In the genomic region with DNA sequence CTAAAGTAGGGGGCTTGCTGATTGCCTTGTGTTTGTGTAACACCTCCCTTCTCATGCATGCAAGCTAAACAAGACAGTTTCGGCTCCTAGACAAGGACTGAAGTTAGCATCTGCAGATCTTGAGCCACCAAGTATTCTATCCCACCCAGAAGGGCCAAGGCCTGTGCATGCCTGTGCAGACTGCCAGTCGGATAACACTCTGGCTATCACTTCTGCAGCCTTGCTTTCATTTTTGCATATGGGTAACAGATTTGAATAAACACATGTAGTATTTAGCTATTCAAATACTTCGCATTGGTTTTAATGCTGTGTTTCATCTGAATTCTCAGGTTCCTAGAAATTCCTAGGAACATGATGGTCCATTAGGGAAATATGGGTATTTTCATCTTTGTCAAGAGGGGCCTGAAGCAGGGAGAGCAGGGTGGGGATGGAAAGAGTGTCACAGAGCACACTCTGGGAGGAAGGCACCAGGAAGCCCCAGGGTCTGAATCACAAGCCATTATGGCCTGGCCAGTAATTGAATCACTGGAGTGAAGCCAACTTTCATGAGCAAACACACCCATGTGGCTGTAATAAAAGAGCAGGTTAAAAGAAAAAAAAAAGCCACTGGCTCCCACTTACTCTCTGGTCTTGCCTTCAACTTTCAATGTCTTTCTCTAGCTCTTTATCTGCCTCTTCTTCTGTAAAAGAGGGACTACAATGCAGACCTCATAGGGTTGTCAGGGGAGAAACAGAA, we compare ENCODE assay signal across 8 cellular contexts. TPM values are rescaled to one million over a fixed set of nuclear protein-coding genes. Genes with fewer than 3 reads are reported as not detected.
DNase-seq lines count a peak whose midpoint lies in the region; ATAC-seq and TF ChIP-seq lines count a peak whose summit lies in the region.

No MANE protein-coding gene starts in this region.

- H3K4me2 ChIP-seq in Karpas-422 (ENCODE audit: low read depth, low read length, poor library complexity, severe bottlenecking), result peak overlapping the region; percentile 48

- TF ChIP-seq CTCF in RWPE2 (IDR thresholded peaks at IDR 0.05; ENCODE audit: poor library complexity, severe bottlenecking) (no peak), gastroesophageal sphincter (IDR thresholded peaks at IDR 0.05) (no peak)

- WGBS in gastroesophageal sphincter (ENCODE audit: low coverage in 1 of 2), 2 donors, result 56 to 92% methylated on average over 2 of the region's 3 CpGs

- no peaks in the 10 kb centered on the region for H3K27me3 ChIP-seq in Karpas-422 (ENCODE audit: low read length)
- H3K27me3 ChIP-seq in RWPE2 (ENCODE audit: insufficient read depth, poor library complexity, severe bottlenecking), result no peaks in the 10 kb centered on the region
- no peaks in the 10 kb centered on the region for H3K27me3 ChIP-seq in gastroesophageal sphincter

- peaks cover 31% of the 10 kb centered on the region for H3K4me1 ChIP-seq in Karpas-422 (ENCODE audit: low read length)
- peaks cover 60% of the 10 kb centered on the region for H3K4me1 ChIP-seq in RWPE2 (ENCODE audit: insufficient read depth, poor library complexity, severe bottlenecking)
- peaks cover 3 to 80% (median 9%) of the 10 kb centered on the region in 3 donors for H3K4me1 ChIP-seq in gastroesophageal sphincter

- H3K27ac ChIP-seq in Karpas-422 (ENCODE audit: low read length) (peak overlapping the region; percentile 55), RWPE2 (ENCODE audit: poor library complexity, severe bottlenecking) (peak overlapping the region; percentile 63), gastroesophageal sphincter (no peak overlapping the region)

- H3K4me3 ChIP-seq in Karpas-422 (ENCODE audit: low read length) (no peak overlapping the region), RWPE2 (ENCODE audit: severe bottlenecking) (no peak overlapping the region), gastroesophageal sphincter (no peak overlapping the region)

- H3K9ac ChIP-seq in Karpas-422 (ENCODE audit: low read length), result no peak overlapping the region; the same call in 1 of the 2 replicates

- H3K79me2 ChIP-seq in Karpas-422 (ENCODE audit: low read length), result no peaks in the 10 kb centered on the region

- no peak for TF ChIP-seq EP300 in gastroesophageal sphincter (IDR thresholded peaks at IDR 0.05)

- H2AFZ ChIP-seq in Karpas-422 (ENCODE audit: low read length), result no peak overlapping the region

- H3K9me2 ChIP-seq in Karpas-422 (replicated peaks; ENCODE audit: insufficient read depth, low read length), result no peaks in the 10 kb centered on the region

- no peaks in the 10 kb centered on the region for H3K9me3 ChIP-seq in Karpas-422 (ENCODE audit: low read length)
- H3K9me3 ChIP-seq in RWPE2 (ENCODE audit: severe bottlenecking), result no peaks in the 10 kb centered on the region
- H3K9me3 ChIP-seq in gastroesophageal sphincter, result no peaks in the 10 kb centered on the region

- H4K20me1 ChIP-seq in Karpas-422 (ENCODE audit: insufficient read depth, low read depth, low read length), result no peaks in the 10 kb centered on the region

- ATAC-seq in RWPE2 (ENCODE audit: low read depth) (peak; percentile 74), gastroesophageal sphincter (peak; percentile 49), GM21528 (IDR thresholded peaks at IDR 0.05; ENCODE audit: low FRiP score, unreplicated experiment) (no peak), GM21825 (IDR thresholded peaks at IDR 0.05; ENCODE audit: unreplicated experiment) (no peak), GM21367 (IDR thresholded peaks at IDR 0.05; ENCODE audit: unreplicated experiment) (no peak)

- H3K36me3 ChIP-seq in Karpas-422 (ENCODE audit: insufficient read depth, low read length) (no peaks in the 10 kb centered on the region), RWPE2 (ENCODE audit: low read depth) (no peaks in the 10 kb centered on the region), gastroesophageal sphincter (no peaks in the 10 kb centered on the region)

- no peak for TF ChIP-seq POLR2A in gastroesophageal sphincter (IDR thresholded peaks at IDR 0.05)

- DNase-seq in AG08396 (ENCODE audit: low spot score) (peak; percentile 56), Karpas-422 (no peak), RWPE2 (ENCODE audit: low spot score) (no peak), KG1 (lab: John Stamatoyannopoulos, UW) (no peak)

RNA-seq across cellular contexts. Expression of a gene that starts 28.2 kb away (rescaled TPM):
- total RNA-seq in Karpas-422 (2014; rRNA removed; shearing (Covaris generic); ENCODE audit: low replicate concordance), result 6.5 and 13.3 TPM in 2 replicates
- 10 to 100 TPM; 58.7 to 69.9 (median 65.6) TPM for total RNA-seq in gastroesophageal sphincter

Comparison
In these comparisons a context has a peak if more than half of its experiments do, and no peak if none do; other contexts are left out.
1. H3K27ac ChIP-seq: peak in Karpas-422 (single experiment) and RWPE2 (single experiment); none in gastroesophageal sphincter (0 of 4).
2. ATAC-seq: peak in RWPE2 (single experiment) and gastroesophageal sphincter (single experiment); none in GM21528 (single experiment), GM21825 (single experiment) and GM21367 (single experiment).